34 cellular contexts compared by ENCODE assay signal in the genomic region with DNA sequence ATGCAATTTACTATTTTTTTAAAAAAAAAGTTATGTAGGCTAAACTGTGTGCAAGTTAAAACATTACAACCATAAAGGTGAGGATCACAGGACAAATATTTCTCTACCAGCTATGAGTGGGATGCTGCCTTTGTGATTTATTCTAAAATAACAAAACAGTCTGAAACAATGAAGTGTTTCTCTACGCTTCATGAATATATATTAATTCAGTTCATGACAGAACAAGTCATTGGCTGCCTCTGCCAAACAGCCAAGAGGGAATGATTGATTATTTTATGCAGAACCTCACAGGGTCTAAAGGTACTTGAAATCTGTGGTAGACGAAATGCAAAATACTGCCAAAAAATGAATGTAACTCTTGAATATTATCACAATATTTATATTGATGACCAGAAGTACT. TPM values are rescaled to one million over a fixed set of nuclear protein-coding genes. Genes with fewer than 3 reads are reported as not detected.
"Had no signal": no experiment of that assay in that cellular context is flagged by ENCODE, and none has a peak within 500 bp of the region (broad histone marks: within the 10 kb centered on the region; RNA-seq: fewer than 3 reads in every experiment).

No MANE protein-coding gene starts in this region.

- H3K27ac Mint-ChIP-seq: nephron progenitor cell, type B pancreatic cell had no signal

- H3K27ac ChIP-seq: coronary artery, gastroesophageal sphincter, heart left ventricle, ovary, prostate gland, right atrium auricular region, testis, tibial artery had no signal

- FAIRE-seq: endometrium had no signal

- H3K9me3 ChIP-seq: gastroesophageal sphincter, heart left ventricle, ovary, prostate gland, right atrium auricular region, stomach, testis, tibial artery had no signal

- H3K4me3 ChIP-seq: coronary artery, gastroesophageal sphincter, heart left ventricle, lung, ovary, prostate gland, right atrium auricular region, smooth muscle cell, stomach, testis, tibial artery had no signal

- H3K36me3 ChIP-seq: gastroesophageal sphincter, heart left ventricle, ovary, prostate gland, right atrium auricular region, stomach, tibial artery had no signal

- H3K4me3 Mint-ChIP-seq: naive thymus-derived CD8-positive, alpha-beta T cell; nephron progenitor cell; type B pancreatic cell had no signal

- H3K27me3 ChIP-seq: gastroesophageal sphincter, heart left ventricle, ovary, right atrium auricular region, stomach, testis, tibial artery had no signal

- H3K4me1 Mint-ChIP-seq: naive thymus-derived CD8-positive, alpha-beta T cell had no signal

- H3K9me3 Mint-ChIP-seq: naive thymus-derived CD8-positive, alpha-beta T cell; nephron progenitor cell; type B pancreatic cell had no signal

- H3K27me3 Mint-ChIP-seq: type B pancreatic cell had no signal

- H3K4me2 ChIP-seq: smooth muscle cell had no signal

- H3K4me1 ChIP-seq: gastroesophageal sphincter, heart left ventricle, prostate gland, right atrium auricular region, testis, tibial artery had no signal

- ATAC-seq: gastroesophageal sphincter; heart left ventricle; left lobe of liver; naive thymus-derived CD8-positive, alpha-beta T cell; sciatic nerve had no signal

- DNase-seq: dermis blood vessel endothelial cell; effector memory CD4-positive, alpha-beta T cell; foreskin fibroblast; heart left ventricle; hippocampal formation; islet precursor cell; mesenchymal stem cell; naive thymus-derived CD8-positive, alpha-beta T cell; nephron progenitor cell; nucleus accumbens; ovary; stimulated activated CD4-positive, alpha-beta T cell treated with anti-CD3 and anti-CD28 coated beads, Interleukin-12 subunit alpha, Interleukin-12 subunit beta, amount 100 ng/mL, for 4 hours; stimulated activated CD4-positive, alpha-beta T cell treated with anti-CD3 and anti-CD28 coated beads, Interleukin-1b, Interleukin-23, amount 100 ng/mL, for 48 hours; stimulated activated CD4-positive, alpha-beta T cell treated with anti-CD3 and anti-CD28 coated beads, Interleukin-4, amount 100 ng/mL, for 1 hour; stimulated activated CD8-positive, alpha-beta memory T cell treated with anti-CD3 and anti-CD28 coated beads, Interleukin-4, amount 100 ng/mL, for 48 hours; stimulated activated naive CD4-positive, alpha-beta T cell treated with Interleukin-2 at 50 U/mL for 16 hours; stomach; testis; tibial artery had no signal

- H3K36me3 Mint-ChIP-seq: naive thymus-derived CD8-positive, alpha-beta T cell; type B pancreatic cell had no signal

RNA-seq across cellular contexts. Expression of gene SOSTDC1, which starts 29.0 kb away (rescaled TPM):
- total RNA-seq: left lobe of liver; myocyte; naive thymus-derived CD8-positive, alpha-beta T cell; subcutaneous adipose tissue had no signal
- polyA plus RNA-seq: naive thymus-derived CD8-positive, alpha-beta T cell had no signal

RNA-seq across cellular contexts. Expression of gene LRRC72, which starts 32.1 kb away (rescaled TPM):
- total RNA-seq: dermis blood vessel endothelial cell; gastroesophageal sphincter; heart left ventricle; left lobe of liver; liver; lung; myocyte; naive thymus-derived CD8-positive, alpha-beta T cell; ovary; prostate gland; right atrium auricular region; sciatic nerve; smooth muscle cell; stomach; subcutaneous adipose tissue; urinary bladder had no signal
- polyA plus RNA-seq: esophagus; heart left ventricle; liver; lung; naive thymus-derived CD8-positive, alpha-beta T cell; ovary; smooth muscle cell; stomach; urinary bladder had no signal
